ENCODE assay signal across 27 cellular contexts in genomic region chr10:84193327-84193726, GRCh38. TPM values are rescaled to one million over a fixed set of nuclear protein-coding genes. Genes with fewer than 3 reads are reported as not detected.
A peak's percentile ranks its signal among the peaks of the same experiment; 100 is the strongest.
DNase-seq lines count a peak whose midpoint lies in the region; ATAC-seq and TF ChIP-seq lines count a peak whose summit lies in the region.
"Had no signal": no experiment of that assay in that cellular context is flagged by ENCODE, and none has a peak within 500 bp of the region (broad histone marks: within the 10 kb centered on the region; RNA-seq: fewer than 3 reads in every experiment).

No MANE protein-coding gene starts in this region.

- peak overlapping the region; percentile 16 for H3K4me3 Mint-ChIP-seq in CD8-positive, alpha-beta T cell
- H3K4me3 Mint-ChIP-seq in T-helper 17 cell (peak overlapping the region; percentile 57), immature natural killer cell (peak overlapping the region; percentile 36 to 77 (median 48)), Caco-2 (ENCODE audit: unreplicated experiment) (no peak overlapping the region)

- WGBS in spleen, 5 donors = 81 to 92% (median 85%) methylated on average over 2 of the region's 2 CpGs

- no TSS peak for BruUV-seq in Caco-2 (replicated peaks; lab: Mats Ljungman, UMichigan)

- H3K36me3 ChIP-seq in CD8-positive, alpha-beta T cell (ENCODE audit: insufficient read depth, low read length) = no peaks in the 10 kb centered on the region
- H3K36me3 ChIP-seq in spleen (no peaks in the 10 kb centered on the region), Caco-2 (ENCODE audit: control insufficient read depth, insufficient read depth, low read length) (no peaks in the 10 kb centered on the region)
- H3K36me3 ChIP-seq: BE2C had no signal

- DNase-seq in CD8-positive, alpha-beta T cell = no peak
- DNase-seq in T-helper 17 cell (no peak), immature natural killer cell (no peak), spleen (peak; percentile 51), Caco-2 (no peak), NOMO-1 (lab: John Stamatoyannopoulos, UW; ENCODE audit: unreplicated experiment in 2 of 2) (no peak)
- DNase-seq: BE2C, NCI-H1048, NCI-H1417, NCI-H1694, NCI-H2081, NCI-H2227 treated with DMSO at 0.1 percent for 48 hours, NCI-H69, SHP77 had no signal

- peaks cover 6% of the 10 kb centered on the region for H3K27me3 ChIP-seq in CD8-positive, alpha-beta T cell (ENCODE audit: insufficient read depth, low read length)
- H3K27me3 ChIP-seq in spleen (replicated peaks in 1 of 7) = peaks cover 6 to 75% (median 21%) of the 10 kb centered on the region in 7 donors
- peaks cover 10% of the 10 kb centered on the region for H3K27me3 ChIP-seq in Caco-2 (replicated peaks; ENCODE audit: control insufficient read depth, insufficient read depth, low read length)

- H3K4me3 ChIP-seq in CD8-positive, alpha-beta T cell (ENCODE audit: low read depth, low read length) = no peak overlapping the region
- H3K4me3 ChIP-seq in spleen (no peak overlapping the region), Caco-2 (ENCODE audit: low read depth, low read length) (no peak overlapping the region)

- CTCF ChIA-PET in CD8-positive, alpha-beta T cell (lab: Charles Lee) = interaction anchor here (1.1 to 4.1 kb wide), 3 partner anchors 9 to 46 kb away, joined by 3 to 13 read pairs (median 9); no protein-coding TSS in a partner anchor
- CTCF ChIA-PET in Caco-2 (lab: Charles Lee) = no interaction called here

- no peaks in the 10 kb centered on the region for H3K9me3 Mint-ChIP-seq in CD8-positive, alpha-beta T cell
- H3K9me3 Mint-ChIP-seq in immature natural killer cell (no peaks in the 10 kb centered on the region), Caco-2 (ENCODE audit: unreplicated experiment) (no peaks in the 10 kb centered on the region)
- H3K9me3 Mint-ChIP-seq: IgD-negative memory B cell had no signal

- no peak for ATAC-seq in CD8-positive, alpha-beta T cell
- ATAC-seq in T-helper 17 cell = no peak
- ATAC-seq in GM18498 (IDR thresholded peaks at IDR 0.05; ENCODE audit: unreplicated experiment) = no peak
- ATAC-seq in GM19395 (IDR thresholded peaks at IDR 0.05; ENCODE audit: unreplicated experiment) = no peak
- ATAC-seq: HCT116, Panc1 had no signal

- intact Hi-C loops in CD8-positive, alpha-beta T cell (cut with DNase I, micrococcal nuclease) = loop anchor here in 1 of 2 experiments (5.0 kb wide), 1 partner anchor 134 kb away; the partner anchor contains the start of gene CCSER2
- intact Hi-C loops in spleen (cut with DNase I; ENCODE audit: low total_unique reads) (no loop called here), Caco-2 (cut with micrococcal nuclease; ENCODE audit: unreplicated experiment) (no loop called here)

- no peak for TF ChIP-seq POLR2A in spleen (IDR thresholded peaks at IDR 0.05)

- no peaks in the 10 kb centered on the region for H3K9me3 ChIP-seq in CD8-positive, alpha-beta T cell (ENCODE audit: low read length)
- no peaks in the 10 kb centered on the region for H3K9me3 ChIP-seq in T-helper 17 cell (ENCODE audit: control insufficient read depth, low read length, poor library complexity, severe bottlenecking)
- no peaks in the 10 kb centered on the region for H3K9me3 ChIP-seq in spleen
- no peaks in the 10 kb centered on the region for H3K9me3 ChIP-seq in Caco-2
- H3K9me3 ChIP-seq: A549, BE2C had no signal

- no peak for TF ChIP-seq CTCF in CD8-positive, alpha-beta T cell (IDR thresholded peaks at IDR 0.05)
- TF ChIP-seq CTCF in spleen (IDR thresholded peaks at IDR 0.05 in 8 of 11, conservative IDR thresholded peaks at IDR 0.05 in 3 of 11) = no peak
- no peak for TF ChIP-seq CTCF in Caco-2 (IDR thresholded peaks at IDR 0.05; ENCODE audit: insufficient read depth in 1 of 2, low read depth in 1 of 2, low read length in 1 of 2, severe bottlenecking in 1 of 2, unreplicated experiment in 1 of 2)

- peaks cover 9% of the 10 kb centered on the region for H3K27me3 Mint-ChIP-seq in CD8-positive, alpha-beta T cell (ENCODE audit: low read depth)
- peaks cover 53% of the 10 kb centered on the region for H3K27me3 Mint-ChIP-seq in T-helper 17 cell
- H3K27me3 Mint-ChIP-seq in immature natural killer cell (ENCODE audit: low read depth in 3 of 3) = peaks cover 2 to 19% (median 2%) of the 10 kb centered on the region in 3 donors
- H3K27me3 Mint-ChIP-seq in Caco-2 (ENCODE audit: insufficient read depth, unreplicated experiment) = peaks cover 35% of the 10 kb centered on the region

- peaks cover 27% of the 10 kb centered on the region for H3K4me1 Mint-ChIP-seq in CD8-positive, alpha-beta T cell (ENCODE audit: low read depth)
- H3K4me1 Mint-ChIP-seq in T-helper 17 cell (peaks cover 14% of the 10 kb centered on the region), immature natural killer cell (peaks cover 28 to 44% of the 10 kb centered on the region in 2 donors), Caco-2 (ENCODE audit: low read depth, unreplicated experiment) (no peaks in the 10 kb centered on the region)

- POLR2A ChIA-PET in CD8-positive, alpha-beta T cell (lab: Charles Lee) = interaction anchor here (1.3 kb wide), 1 partner anchor 44 kb away, joined by 3 read pairs; no protein-coding TSS in a partner anchor
- POLR2A ChIA-PET in Caco-2 (lab: Charles Lee) = no interaction called here

- H3K36me3 Mint-ChIP-seq in CD8-positive, alpha-beta T cell = no peaks in the 10 kb centered on the region
- H3K36me3 Mint-ChIP-seq in T-helper 17 cell (ENCODE audit: low read depth) (peaks cover 4% of the 10 kb centered on the region), immature natural killer cell (peaks cover 0 to 3% (median 2%) of the 10 kb centered on the region in 3 donors), Caco-2 (ENCODE audit: insufficient read depth, unreplicated experiment) (no peaks in the 10 kb centered on the region)

- peaks cover 26% of the 10 kb centered on the region for H3K4me1 ChIP-seq in CD8-positive, alpha-beta T cell (ENCODE audit: insufficient read depth, low read length)
- peaks cover 0 to 32% (median 19%) of the 10 kb centered on the region in 6 donors for H3K4me1 ChIP-seq in spleen
- H3K4me1 ChIP-seq in Caco-2 = no peaks in the 10 kb centered on the region
- H3K4me1 ChIP-seq: BE2C had no signal

- H3K27ac Mint-ChIP-seq in CD8-positive, alpha-beta T cell = no peak overlapping the region
- H3K27ac Mint-ChIP-seq in T-helper 17 cell = no peak overlapping the region
- peak overlapping the region in 1 of 6 donors; percentile 10 for H3K27ac Mint-ChIP-seq in immature natural killer cell
- H3K27ac Mint-ChIP-seq in Caco-2 (ENCODE audit: unreplicated experiment) = no peak overlapping the region
- H3K27ac Mint-ChIP-seq: IgD-negative memory B cell had no signal

- no peak overlapping the region for H3K27ac ChIP-seq in CD8-positive, alpha-beta T cell (ENCODE audit: low read depth, low read length)
- H3K27ac ChIP-seq in spleen = no peak overlapping the region
- H3K27ac ChIP-seq: A549, HL-60, RWPE1 had no signal

RNA-seq across cellular contexts. Expression of gene CDHR1, which starts 1.0 kb away (rescaled TPM):
- total RNA-seq in CD8-positive, alpha-beta T cell = 1 to 10 TPM; 1.5 to 1.7 TPM
- under 1 TPM; 0.12 to 0.73 TPM for total RNA-seq in T-helper 17 cell
- polyA plus RNA-seq in immature natural killer cell = 1 to 10 TPM in 2 of 3 donors, under 1 TPM in 1; 0.27 to 5.9 (median 4.1) TPM
- total RNA-seq in spleen = 10 to 100 TPM in 1 of 7 donors, 1 to 10 TPM in 6; 2.5 to 10.6 (median 7.3) TPM
- 1 to 10 TPM in 2 of 3 donors, under 1 TPM in 1; 0.53 to 2.2 (median 2.1) TPM for polyA plus RNA-seq in spleen
- 0.21 TPM in 1 of 2 replicates, not detected in the other for total RNA-seq in Caco-2 (2022)
- total RNA-seq: OCI-LY7, SK-MEL-5 had no signal
- polyA plus RNA-seq: IgD-negative memory B cell had no signal

RNA-seq across cellular contexts. Expression of gene GPR15LG, which starts 19.7 kb away (rescaled TPM):
- not detected for total RNA-seq in CD8-positive, alpha-beta T cell
- total RNA-seq in T-helper 17 cell = not detected
- not detected for polyA plus RNA-seq in immature natural killer cell
- not detected for total RNA-seq in spleen
- polyA plus RNA-seq in spleen = under 1 TPM in 1 of 3 donors, not detected in 2; 0.16 TPM
- not detected in 2 replicates for total RNA-seq in Caco-2 (2022)
- total RNA-seq: H4, NCI-H460, OCI-LY7, SK-MEL-5 had no signal
- polyA plus RNA-seq: A549, IgD-negative memory B cell had no signal

RNA-seq across cellular contexts. Expression of gene LRIT2, which starts 32.0 kb away (rescaled TPM):
- not detected for total RNA-seq in CD8-positive, alpha-beta T cell
- total RNA-seq in T-helper 17 cell (not detected), spleen (not detected), Caco-2 (2022) (not detected in 2 replicates)
- polyA plus RNA-seq in immature natural killer cell (not detected), spleen (not detected)
- total RNA-seq: GM12878, H4, NCI-H460, OCI-LY7, SK-MEL-5 had no signal
- polyA plus RNA-seq: A549, GM12878, IgD-negative memory B cell had no signal

RNA-seq across cellular contexts. Expression of gene LRIT1, which starts 48.0 kb away (rescaled TPM):
- total RNA-seq in CD8-positive, alpha-beta T cell = not detected
- total RNA-seq in T-helper 17 cell = not detected
- not detected for polyA plus RNA-seq in immature natural killer cell
- not detected for total RNA-seq in spleen
- polyA plus RNA-seq in spleen = not detected
- total RNA-seq in Caco-2 (2022) = not detected in 2 replicates
- total RNA-seq: GM12878, H4, NCI-H460, OCI-LY7, SK-MEL-5 had no signal
- polyA plus RNA-seq: A549, GM12878, IgD-negative memory B cell had no signal

RNA-seq across cellular contexts. Expression of gene RGR, which starts 51.5 kb away (rescaled TPM):
- total RNA-seq in CD8-positive, alpha-beta T cell = not detected
- total RNA-seq in T-helper 17 cell (not detected), spleen (not detected), Caco-2 (2022) (not detected in 2 replicates)
- polyA plus RNA-seq in immature natural killer cell (not detected), spleen (not detected)
- total RNA-seq: GM12878, H4, NCI-H460, OCI-LY7 had no signal
- polyA plus RNA-seq: A549, GM12878, IgD-negative memory B cell had no signal
